1 cellular context compared by ENCODE assay signal in the genomic region with DNA sequence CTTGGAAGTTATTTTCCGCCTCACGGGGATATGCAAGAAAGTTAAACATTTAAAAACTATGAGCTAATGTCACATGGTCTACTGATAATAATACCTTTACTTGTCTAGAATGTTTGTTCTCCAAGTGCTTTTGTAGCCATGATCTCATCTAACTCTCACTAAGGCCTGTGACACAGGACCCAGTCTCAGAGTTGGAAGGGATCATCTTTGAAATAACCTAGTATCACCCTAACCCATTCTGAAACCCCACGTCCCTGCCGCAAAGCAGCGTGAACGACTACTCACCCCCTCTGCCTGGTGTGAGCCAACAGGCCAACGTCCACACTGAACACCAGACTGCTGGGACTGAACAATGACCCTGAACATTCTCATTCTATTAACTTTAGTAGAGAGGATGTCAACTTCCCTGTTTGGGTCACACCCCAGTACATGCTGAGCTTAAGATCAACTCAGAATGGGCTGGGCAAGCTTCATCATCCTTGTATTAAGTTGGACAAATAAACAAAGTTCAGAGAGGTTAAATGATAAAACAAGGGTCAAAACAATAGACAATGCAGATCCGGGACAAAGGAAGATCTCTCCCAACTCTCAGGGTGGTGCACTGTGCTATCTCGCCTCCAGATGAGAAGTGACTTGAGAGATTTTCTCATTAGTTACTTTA.
TF ChIP-seq lines count a peak whose summit lies in the region.

No MANE protein-coding gene starts in this region.

TF ChIP-seq in HepG2, 621 proteins besides CTCF, POLR2A, EP300 and RAD21 (continued from another document and continues in another):
- TF ChIP-seq, protein P1, sequence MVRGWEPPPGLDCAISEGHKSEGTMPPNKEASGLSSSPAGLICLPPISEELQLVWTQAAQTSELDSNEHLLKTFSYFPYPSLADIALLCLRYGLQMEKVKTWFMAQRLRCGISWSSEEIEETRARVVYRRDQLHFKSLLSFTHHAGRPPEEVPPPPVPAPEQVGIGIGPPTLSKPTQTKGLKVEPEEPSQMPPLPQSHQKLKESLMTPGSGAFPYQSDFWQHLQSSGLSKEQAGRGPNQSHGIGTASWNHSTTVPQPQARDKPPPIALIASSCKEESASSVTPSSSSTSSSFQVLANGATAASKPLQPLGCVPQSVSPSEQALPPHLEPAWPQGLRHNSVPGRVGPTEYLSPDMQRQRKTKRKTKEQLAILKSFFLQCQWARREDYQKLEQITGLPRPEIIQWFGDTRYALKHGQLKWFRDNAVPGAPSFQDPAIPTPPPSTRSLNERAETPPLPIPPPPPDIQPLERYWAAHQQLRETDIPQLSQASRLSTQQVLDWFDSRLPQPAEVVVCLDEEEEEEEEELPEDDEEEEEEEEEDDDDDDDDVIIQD (CRISPR knock-in tag; IDR thresholded peaks at IDR 0.05; ENCODE audit: low read depth), result peak; percentile 86
- TF ChIP-seq, protein P2, sequence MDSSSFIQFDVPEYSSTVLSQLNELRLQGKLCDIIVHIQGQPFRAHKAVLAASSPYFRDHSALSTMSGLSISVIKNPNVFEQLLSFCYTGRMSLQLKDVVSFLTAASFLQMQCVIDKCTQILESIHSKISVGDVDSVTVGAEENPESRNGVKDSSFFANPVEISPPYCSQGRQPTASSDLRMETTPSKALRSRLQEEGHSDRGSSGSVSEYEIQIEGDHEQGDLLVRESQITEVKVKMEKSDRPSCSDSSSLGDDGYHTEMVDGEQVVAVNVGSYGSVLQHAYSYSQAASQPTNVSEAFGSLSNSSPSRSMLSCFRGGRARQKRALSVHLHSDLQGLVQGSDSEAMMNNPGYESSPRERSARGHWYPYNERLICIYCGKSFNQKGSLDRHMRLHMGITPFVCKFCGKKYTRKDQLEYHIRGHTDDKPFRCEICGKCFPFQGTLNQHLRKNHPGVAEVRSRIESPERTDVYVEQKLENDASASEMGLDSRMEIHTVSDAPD (CRISPR knock-in tag; IDR thresholded peaks at IDR 0.05), result peak; percentile 83; the same call in 1 of the 2 replicates
- TF ChIP-seq ZNF550 (CRISPR knock-in tag; IDR thresholded peaks at IDR 0.05; ENCODE audit: borderline replicate concordance), result no peak
- TF ChIP-seq XRCC5 (optimal IDR thresholded peaks at IDR 0.05; ENCODE audit: low read length), result peak; percentile 65
- TF ChIP-seq MTA3 (CRISPR knock-in tag; IDR thresholded peaks at IDR 0.05), result no peak
- no peak for TF ChIP-seq MAF1 (CRISPR knock-in tag; IDR thresholded peaks at IDR 0.05; ENCODE audit: borderline replicate concordance)
- TF ChIP-seq, protein P3, sequence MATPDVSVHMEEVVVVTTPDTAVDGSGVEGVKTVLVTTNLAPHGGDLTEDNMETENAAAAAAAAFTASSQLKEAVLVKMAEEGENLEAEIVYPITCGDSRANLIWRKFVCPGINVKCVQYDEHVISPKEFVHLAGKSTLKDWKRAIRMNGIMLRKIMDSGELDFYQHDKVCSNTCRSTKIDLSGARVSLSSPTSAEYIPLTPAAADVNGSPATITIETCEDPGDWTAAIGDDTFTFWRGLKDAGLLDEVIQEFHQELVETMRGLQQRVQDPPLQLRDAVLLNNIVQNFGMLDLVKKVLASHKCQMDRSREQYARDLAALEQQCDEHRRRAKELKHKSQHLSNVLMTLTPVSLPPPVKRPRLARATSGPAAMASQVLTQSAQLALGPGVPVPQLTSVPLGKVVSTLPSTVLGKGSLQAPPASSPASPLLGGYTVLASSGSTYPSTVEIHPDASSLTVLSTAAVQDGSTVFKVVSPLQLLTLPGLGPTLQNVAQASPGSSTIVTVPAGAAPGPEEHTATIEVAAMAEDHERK (CRISPR knock-in tag; IDR thresholded peaks at IDR 0.05; ENCODE audit: low read depth), result 0 out of 2 replicates have a peak, but pooled peaks have one; percentile 36
- no peak for TF ChIP-seq PCBP2 (optimal IDR thresholded peaks at IDR 0.05; ENCODE audit: low read depth, low read length, poor library complexity, severe bottlenecking)
- TF ChIP-seq SRY (CRISPR knock-in tag; IDR thresholded peaks at IDR 0.05), result no peak
- TF ChIP-seq ZNF629 (CRISPR knock-in tag; conservative IDR thresholded peaks at IDR 0.05), result no peak
- TF ChIP-seq ZNF644 (CRISPR knock-in tag; IDR thresholded peaks at IDR 0.05; ENCODE audit: low read depth), result peak; percentile 79
- no peak for TF ChIP-seq GTF3A (CRISPR knock-in tag; conservative IDR thresholded peaks at IDR 0.05)
- TF ChIP-seq NFYB (CRISPR knock-in tag; IDR thresholded peaks at IDR 0.05), result no peak; the same call in 1 of the 2 replicates
- no peak for TF ChIP-seq SNRNP70 (IDR thresholded peaks at IDR 0.05; ENCODE audit: low read depth, low read length)
- TF ChIP-seq DPF2 (CRISPR knock-in tag; IDR thresholded peaks at IDR 0.05; ENCODE audit: borderline replicate concordance, low read depth), result peak; percentile 81
- no peak for TF ChIP-seq ZNF282 (IDR thresholded peaks at IDR 0.05; ENCODE audit: partially characterized antibody)
- TF ChIP-seq, protein P4, sequence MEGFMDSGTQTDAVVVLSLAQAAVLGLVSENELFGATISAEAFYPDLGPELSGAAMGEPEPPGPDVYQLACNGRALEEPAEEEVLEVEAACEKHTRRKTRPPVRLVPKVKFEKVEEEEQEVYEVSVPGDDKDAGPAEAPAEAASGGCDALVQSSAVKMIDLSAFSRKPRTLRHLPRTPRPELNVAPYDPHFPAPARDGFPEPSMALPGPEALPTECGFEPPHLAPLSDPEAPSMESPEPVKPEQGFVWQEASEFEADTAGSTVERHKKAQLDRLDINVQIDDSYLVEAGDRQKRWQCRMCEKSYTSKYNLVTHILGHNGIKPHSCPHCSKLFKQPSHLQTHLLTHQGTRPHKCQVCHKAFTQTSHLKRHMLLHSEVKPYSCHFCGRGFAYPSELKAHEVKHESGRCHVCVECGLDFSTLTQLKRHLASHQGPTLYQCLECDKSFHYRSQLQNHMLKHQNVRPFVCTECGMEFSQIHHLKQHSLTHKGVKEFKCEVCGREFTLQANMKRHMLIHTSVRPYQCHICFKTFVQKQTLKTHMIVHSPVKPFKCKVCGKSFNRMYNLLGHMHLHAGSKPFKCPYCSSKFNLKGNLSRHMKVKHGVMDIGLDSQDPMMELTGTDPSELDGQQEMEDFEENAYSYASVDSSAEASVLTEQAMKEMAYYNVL (CRISPR knock-in tag; IDR thresholded peaks at IDR 0.05; ENCODE audit: borderline replicate concordance), result no peak; the same call in 1 of the 2 replicates
- peak; percentile 75 for TF ChIP-seq ZFX (CRISPR knock-in tag; IDR thresholded peaks at IDR 0.05; ENCODE audit: low read depth)
- TF ChIP-seq, protein P5, sequence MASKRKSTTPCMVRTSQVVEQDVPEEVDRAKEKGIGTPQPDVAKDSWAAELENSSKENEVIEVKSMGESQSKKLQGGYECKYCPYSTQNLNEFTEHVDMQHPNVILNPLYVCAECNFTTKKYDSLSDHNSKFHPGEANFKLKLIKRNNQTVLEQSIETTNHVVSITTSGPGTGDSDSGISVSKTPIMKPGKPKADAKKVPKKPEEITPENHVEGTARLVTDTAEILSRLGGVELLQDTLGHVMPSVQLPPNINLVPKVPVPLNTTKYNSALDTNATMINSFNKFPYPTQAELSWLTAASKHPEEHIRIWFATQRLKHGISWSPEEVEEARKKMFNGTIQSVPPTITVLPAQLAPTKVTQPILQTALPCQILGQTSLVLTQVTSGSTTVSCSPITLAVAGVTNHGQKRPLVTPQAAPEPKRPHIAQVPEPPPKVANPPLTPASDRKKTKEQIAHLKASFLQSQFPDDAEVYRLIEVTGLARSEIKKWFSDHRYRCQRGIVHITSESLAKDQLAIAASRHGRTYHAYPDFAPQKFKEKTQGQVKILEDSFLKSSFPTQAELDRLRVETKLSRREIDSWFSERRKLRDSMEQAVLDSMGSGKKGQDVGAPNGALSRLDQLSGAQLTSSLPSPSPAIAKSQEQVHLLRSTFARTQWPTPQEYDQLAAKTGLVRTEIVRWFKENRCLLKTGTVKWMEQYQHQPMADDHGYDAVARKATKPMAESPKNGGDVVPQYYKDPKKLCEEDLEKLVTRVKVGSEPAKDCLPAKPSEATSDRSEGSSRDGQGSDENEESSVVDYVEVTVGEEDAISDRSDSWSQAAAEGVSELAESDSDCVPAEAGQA (IDR thresholded peaks at IDR 0.05; ENCODE audit: low read depth), result 0 out of 2 replicates have a peak, but pooled peaks have one; percentile 54
- TF ChIP-seq, protein P5 (CRISPR knock-in tag; IDR thresholded peaks at IDR 0.05; ENCODE audit: borderline replicate concordance), result no peak
- peak; percentile 92; the same call in 1 of the 2 replicates for TF ChIP-seq ZNF614 (CRISPR knock-in tag; IDR thresholded peaks at IDR 0.05; ENCODE audit: borderline replicate concordance)
- peak; percentile 91 for TF ChIP-seq MED1 (CRISPR knock-in tag; IDR thresholded peaks at IDR 0.05)
- no peak for TF ChIP-seq POLR2AphosphoS2 (IDR thresholded peaks at IDR 0.05; ENCODE audit: low read depth, low read length)
- TF ChIP-seq MTF1 (CRISPR knock-in tag; IDR thresholded peaks at IDR 0.05), result no peak
- no peak for TF ChIP-seq SP140L (CRISPR knock-in tag; IDR thresholded peaks at IDR 0.05; ENCODE audit: borderline replicate concordance)
- no peak for TF ChIP-seq ZFP36 (IDR thresholded peaks at IDR 0.05; ENCODE audit: borderline replicate concordance, low read depth, low read length, partially characterized antibody)
- peak; percentile 33; the same call in 1 of the 2 replicates for TF ChIP-seq MXD4 (CRISPR knock-in tag; IDR thresholded peaks at IDR 0.05)
- TF ChIP-seq, protein P6, sequence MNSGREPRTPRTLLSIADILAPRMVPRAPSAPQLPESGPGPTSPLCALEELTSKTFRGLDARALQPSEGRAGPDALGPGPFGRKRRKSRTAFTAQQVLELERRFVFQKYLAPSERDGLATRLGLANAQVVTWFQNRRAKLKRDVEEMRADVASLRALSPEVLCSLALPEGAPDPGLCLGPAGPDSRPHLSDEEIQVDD (CRISPR knock-in tag; IDR thresholded peaks at IDR 0.05; ENCODE audit: borderline replicate concordance), result no peak
- TF ChIP-seq JARID2 (CRISPR knock-in tag; IDR thresholded peaks at IDR 0.05; ENCODE audit: insufficient replicate concordance), result no peak
- peak; percentile 71; the same call in 1 of the 2 replicates for TF ChIP-seq MAZ (IDR thresholded peaks at IDR 0.05; ENCODE audit: borderline replicate concordance, low read depth, low read length)
- peak; percentile 42 for TF ChIP-seq MAZ (CRISPR knock-in tag; IDR thresholded peaks at IDR 0.05; ENCODE audit: low read depth)
- TF ChIP-seq, protein P7, sequence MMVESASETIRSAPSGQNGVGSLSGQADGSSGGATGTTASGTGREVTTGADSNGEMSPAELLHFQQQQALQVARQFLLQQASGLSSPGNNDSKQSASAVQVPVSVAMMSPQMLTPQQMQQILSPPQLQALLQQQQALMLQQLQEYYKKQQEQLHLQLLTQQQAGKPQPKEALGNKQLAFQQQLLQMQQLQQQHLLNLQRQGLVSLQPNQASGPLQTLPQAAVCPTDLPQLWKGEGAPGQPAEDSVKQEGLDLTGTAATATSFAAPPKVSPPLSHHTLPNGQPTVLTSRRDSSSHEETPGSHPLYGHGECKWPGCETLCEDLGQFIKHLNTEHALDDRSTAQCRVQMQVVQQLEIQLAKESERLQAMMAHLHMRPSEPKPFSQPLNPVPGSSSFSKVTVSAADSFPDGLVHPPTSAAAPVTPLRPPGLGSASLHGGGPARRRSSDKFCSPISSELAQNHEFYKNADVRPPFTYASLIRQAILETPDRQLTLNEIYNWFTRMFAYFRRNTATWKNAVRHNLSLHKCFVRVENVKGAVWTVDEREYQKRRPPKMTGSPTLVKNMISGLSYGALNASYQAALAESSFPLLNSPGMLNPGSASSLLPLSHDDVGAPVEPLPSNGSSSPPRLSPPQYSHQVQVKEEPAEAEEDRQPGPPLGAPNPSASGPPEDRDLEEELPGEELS (CRISPR knock-in tag; IDR thresholded peaks at IDR 0.05), result peak; percentile 98
- peak; percentile 91 for TF ChIP-seq ERF (CRISPR knock-in tag; IDR thresholded peaks at IDR 0.05)
- peak; percentile 48; the same call in 1 of the 2 replicates for TF ChIP-seq GATAD1 (CRISPR knock-in tag; IDR thresholded peaks at IDR 0.05)
- TF ChIP-seq CBFB (CRISPR knock-in tag; IDR thresholded peaks at IDR 0.05), result 0 out of 2 replicates have a peak, but pooled peaks have one; percentile 51
- TF ChIP-seq, protein P8, sequence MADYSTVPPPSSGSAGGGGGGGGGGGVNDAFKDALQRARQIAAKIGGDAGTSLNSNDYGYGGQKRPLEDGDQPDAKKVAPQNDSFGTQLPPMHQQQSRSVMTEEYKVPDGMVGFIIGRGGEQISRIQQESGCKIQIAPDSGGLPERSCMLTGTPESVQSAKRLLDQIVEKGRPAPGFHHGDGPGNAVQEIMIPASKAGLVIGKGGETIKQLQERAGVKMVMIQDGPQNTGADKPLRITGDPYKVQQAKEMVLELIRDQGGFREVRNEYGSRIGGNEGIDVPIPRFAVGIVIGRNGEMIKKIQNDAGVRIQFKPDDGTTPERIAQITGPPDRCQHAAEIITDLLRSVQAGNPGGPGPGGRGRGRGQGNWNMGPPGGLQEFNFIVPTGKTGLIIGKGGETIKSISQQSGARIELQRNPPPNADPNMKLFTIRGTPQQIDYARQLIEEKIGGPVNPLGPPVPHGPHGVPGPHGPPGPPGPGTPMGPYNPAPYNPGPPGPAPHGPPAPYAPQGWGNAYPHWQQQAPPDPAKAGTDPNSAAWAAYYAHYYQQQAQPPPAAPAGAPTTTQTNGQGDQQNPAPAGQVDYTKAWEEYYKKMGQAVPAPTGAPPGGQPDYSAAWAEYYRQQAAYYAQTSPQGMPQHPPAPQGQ (CRISPR knock-in tag; IDR thresholded peaks at IDR 0.05; ENCODE audit: borderline replicate concordance), result no peak
- TF ChIP-seq DNMT1 (CRISPR knock-in tag; IDR thresholded peaks at IDR 0.05), result no peak
- TF ChIP-seq, protein P9, sequence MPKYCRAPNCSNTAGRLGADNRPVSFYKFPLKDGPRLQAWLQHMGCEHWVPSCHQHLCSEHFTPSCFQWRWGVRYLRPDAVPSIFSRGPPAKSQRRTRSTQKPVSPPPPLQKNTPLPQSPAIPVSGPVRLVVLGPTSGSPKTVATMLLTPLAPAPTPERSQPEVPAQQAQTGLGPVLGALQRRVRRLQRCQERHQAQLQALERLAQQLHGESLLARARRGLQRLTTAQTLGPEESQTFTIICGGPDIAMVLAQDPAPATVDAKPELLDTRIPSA (CRISPR knock-in tag; IDR thresholded peaks at IDR 0.05; ENCODE audit: borderline replicate concordance), result no peak
- TF ChIP-seq ZNF335 (CRISPR knock-in tag; IDR thresholded peaks at IDR 0.05), result peak; percentile 65; the same call in 1 of the 2 replicates
- TF ChIP-seq HOXA5 (CRISPR knock-in tag; IDR thresholded peaks at IDR 0.05), result no peak
- no peak for TF ChIP-seq ADNP (CRISPR knock-in tag; IDR thresholded peaks at IDR 0.05)
- no peak for TF ChIP-seq SP2 (CRISPR knock-in tag; IDR thresholded peaks at IDR 0.05)
